ENCODE assay signal across 9 cellular contexts in the genomic region with DNA sequence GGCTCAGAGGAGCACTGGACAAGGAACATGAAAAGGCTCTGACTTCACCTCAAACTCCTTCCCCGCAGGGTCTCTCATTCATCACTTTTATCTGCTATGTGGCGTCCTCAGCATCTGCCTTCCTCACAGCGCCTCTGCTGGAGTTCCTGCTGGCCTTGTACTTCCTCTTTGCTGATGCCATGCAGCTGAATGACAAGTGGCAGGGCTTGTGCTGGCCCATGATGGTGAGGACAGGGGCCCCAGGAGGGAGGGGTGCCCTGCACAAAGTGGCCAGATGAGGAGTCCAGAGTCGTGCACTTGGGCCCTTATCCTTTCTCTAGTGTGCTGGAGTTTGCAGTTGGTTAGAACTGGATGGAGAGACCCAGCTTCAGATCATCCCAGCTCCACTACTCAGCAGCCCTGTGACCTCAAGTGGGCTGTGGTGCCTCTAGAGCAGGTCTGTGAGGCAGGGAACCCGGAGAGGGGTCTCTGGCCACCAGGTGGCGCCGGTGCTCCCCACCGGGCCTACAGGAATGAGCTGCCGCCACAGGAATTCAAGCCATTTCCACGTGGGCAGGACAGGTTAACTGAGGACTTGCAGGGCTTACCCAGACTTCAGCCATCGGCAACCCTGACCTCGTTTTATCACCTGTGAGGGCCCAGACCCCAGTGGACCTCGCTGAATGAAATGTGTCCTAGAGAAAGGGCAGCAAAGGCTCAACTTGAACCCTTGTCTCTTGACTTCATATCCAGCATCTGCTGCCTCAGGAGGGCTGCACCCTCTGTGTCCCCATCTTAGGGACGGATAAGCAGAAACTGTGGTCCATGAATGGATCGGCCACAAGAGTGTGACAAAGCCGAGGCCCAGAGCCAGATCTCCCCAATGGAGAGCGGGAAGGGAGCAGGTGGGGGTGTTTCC. TPM values are rescaled to one million over a fixed set of nuclear protein-coding genes. Genes with fewer than 3 reads are reported as not detected.
DNase-seq lines count a peak whose midpoint lies in the region; ATAC-seq and TF ChIP-seq lines count a peak whose summit lies in the region.
"Had no signal": no experiment of that assay in that cellular context is flagged by ENCODE, and none has a peak within 500 bp of the region (broad histone marks: within the 10 kb centered on the region; RNA-seq: fewer than 3 reads in every experiment).

No MANE protein-coding gene starts in this region.

- intact Hi-C loops in lower leg skin (cut with DNase I; ENCODE audit: low total_unique reads), result no loop called here

- peak in 1 of 3 donors; percentile 35 for TF ChIP-seq CTCF in lower leg skin (IDR thresholded peaks at IDR 0.05)

- DNase-seq in G401 (ENCODE audit: low spot score) (peak; percentile 84), NCI-H526 treated with DMSO at 0.1 percent for 48 hours (lab: John Stamatoyannopoulos, UW) (peak; percentile 18), dermis blood vessel endothelial cell (peak; percentile 93), lower leg skin (ENCODE audit: low spot score in 2 of 2) (peak; percentile 76 to 97)
- DNase-seq in activated CD4-positive, alpha-beta T cell treated with anti-CD3 and anti-CD28 coated beads, Interleukin-2, amount 50 U/mL, for 24 hours (ENCODE audit: low read depth in 1 of 2, low spot score in 1 of 2), result peak; percentile 77 to 80
- DNase-seq in stimulated activated CD4-positive, alpha-beta T cell treated with anti-CD3 and anti-CD28 coated beads, TNF-alpha, amount 100 ng/mL, for 4 hours (ENCODE audit: low read depth in 3 of 3), result peak; percentile 72 to 80 (median 77)

- 46 to 58% methylated on average over 11 to 14 of the region's 17 CpGs for WGBS in lower leg skin, 2 donors

- ATAC-seq in HG03039 (IDR thresholded peaks at IDR 0.05; ENCODE audit: unreplicated experiment) (peak; percentile 46), HG03175 (IDR thresholded peaks at IDR 0.05; ENCODE audit: unreplicated experiment) (no peak)

- in situ Hi-C loops in G401 (cut with HindIII; ENCODE audit: low sequenced_read_pairs), result no loop called here

- H3K4me3 ChIP-seq in lower leg skin (ENCODE audit: low read depth, poor library complexity, severe bottlenecking), result no peak overlapping the region

- TF ChIP-seq POLR2A in lower leg skin (IDR thresholded peaks at IDR 0.05), result no peak

RNA-seq across cellular contexts. Expression of gene CMTM3, which starts 4.0 kb away (rescaled TPM):
- total RNA-seq in G401 (2014; rRNA removed; shearing (Covaris generic)), result 55.1 and 62.1 TPM in 2 replicates
- total RNA-seq in dermis blood vessel endothelial cell (23.3 and 31.6 TPM in 2 replicates), lower leg skin (10 to 100 TPM in 2 of 4 donors, 1 to 10 TPM in 2; 7.9 to 15.9 (median 10.0) TPM)

RNA-seq across cellular contexts. Expression of gene CMTM2, which starts 29.2 kb away (rescaled TPM):
- total RNA-seq in G401 (2014; rRNA removed; shearing (Covaris generic)), result not detected in 2 replicates
- 0.34 TPM in 1 of 2 replicates, not detected in the other for total RNA-seq in dermis blood vessel endothelial cell
- under 1 TPM in 1 of 4 donors, not detected in 3; 0.26 TPM for total RNA-seq in lower leg skin
- total RNA-seq: urinary bladder had no signal

RNA-seq across cellular contexts. Expression of gene CMTM1, which starts 42.3 kb away (rescaled TPM):
- total RNA-seq in G401 (2014; rRNA removed; shearing (Covaris generic)), result 3.1 TPM in 1 of 2 replicates, not detected in the other
- total RNA-seq in dermis blood vessel endothelial cell (2.7 and 3.6 TPM in 2 replicates), lower leg skin (1 to 10 TPM in 2 of 4 donors, under 1 TPM in 1, not detected in 1; 0.39 to 2.1 (median 1.9) TPM)

RNA-seq across cellular contexts. Expression of gene CKLF, which starts 56.1 kb away (rescaled TPM):
- 122 and 134 TPM in 2 replicates for total RNA-seq in G401 (2014; rRNA removed; shearing (Covaris generic))
- total RNA-seq in dermis blood vessel endothelial cell (75.6 and 102 TPM in 2 replicates), lower leg skin (10 to 100 TPM; 10.2 to 24.8 (median 17.5) TPM)

RNA-seq across cellular contexts. Expression of gene TK2, which starts 58.6 kb away (rescaled TPM):
- total RNA-seq in G401 (2014; rRNA removed; shearing (Covaris generic)), result 10.3 and 15.8 TPM in 2 replicates
- total RNA-seq in dermis blood vessel endothelial cell, result 41.0 and 46.5 TPM in 2 replicates
- total RNA-seq in lower leg skin, result 10 to 100 TPM; 15.3 to 28.3 (median 22.6) TPM

Comparison
In these comparisons a context has a peak if more than half of its experiments do, and no peak if none do; other contexts are left out.
1. DNase-seq: peak in every context shown above with its lines; median percentile 93 in dermis blood vessel endothelial cell; 86 in lower leg skin; 84 in G401; 78 in activated CD4-positive, alpha-beta T cell treated with anti-CD3 and anti-CD28 coated beads, Interleukin-2, amount 50 U/mL, for 24 hours; 77 in stimulated activated CD4-positive, alpha-beta T cell treated with anti-CD3 and anti-CD28 coated beads, TNF-alpha, amount 100 ng/mL, for 4 hours; 18 in NCI-H526 treated with DMSO at 0.1 percent for 48 hours.